ENCODE assay signal across 13 cellular contexts in genomic region chr2:240277073-240277806, GRCh38.
DNase-seq lines count a peak whose midpoint lies in the region; ATAC-seq and TF ChIP-seq lines count a peak whose summit lies in the region.
"Had no signal": no experiment of that assay in that cellular context is flagged by ENCODE, and none has a peak within 500 bp of the region (broad histone marks: within the 10 kb centered on the region; RNA-seq: fewer than 3 reads in every experiment).

No MANE protein-coding gene starts in this region.

- H3K27ac ChIP-seq in upper lobe of right lung, result no peak overlapping the region
- H3K27ac ChIP-seq: esophagus squamous epithelium had no signal

- no peaks in the 10 kb centered on the region for H3K4me1 ChIP-seq in upper lobe of right lung

- peaks cover 19% of the 10 kb centered on the region for H3K27me3 ChIP-seq in upper lobe of right lung

- intact Hi-C loops in cardiac septum (cut with DNase I) (no loop called here), Right ventricle myocardium superior (cut with DNase I) (no loop called here), upper lobe of right lung (cut with DNase I) (no loop called here)

- ATAC-seq in Right ventricle myocardium superior (ENCODE audit: poor library complexity) (no peak), upper lobe of right lung (peak; percentile 78), GM18861 (IDR thresholded peaks at IDR 0.05; ENCODE audit: unreplicated experiment) (no peak)
- ATAC-seq: natural killer cell treated with Interleukin-12 subunit alpha and Interleukin-12 subunit beta and Interleukin-15 and Interleukin-18, amount 100 ng/mL, for 72 hours had no signal

- in situ Hi-C loops in KBM-7 (cut with MboI; ENCODE audit: low pct_unique_long_range_greater_than_20kb, low sequenced_read_pairs), result no loop called here

- TF ChIP-seq CTCF in fibroblast of villous mesenchyme (IDR thresholded peaks at IDR 0.05; ENCODE audit: insufficient read depth, low read depth, low read length), result no peak
- TF ChIP-seq CTCF in upper lobe of right lung (IDR thresholded peaks at IDR 0.05), result no peak

- no peaks in the 10 kb centered on the region for H3K36me3 ChIP-seq in upper lobe of right lung
- H3K36me3 ChIP-seq: esophagus squamous epithelium had no signal

- H3K9me3 ChIP-seq in upper lobe of right lung, result no peaks in the 10 kb centered on the region

- DNase-seq in cardiac septum (ENCODE audit: low spot score) (peak; percentile 51), Right ventricle myocardium superior (no peak), amniotic epithelial cell (ENCODE audit: low read depth) (peak; percentile 61), fibroblast of villous mesenchyme (ENCODE audit: low read depth) (peak; percentile 41), upper lobe of right lung (peak; percentile 60), NCI-H146 (lab: John Stamatoyannopoulos, UW) (no peak), KBM-7 (no peak)
- DNase-seq: esophagus squamous epithelium, Karpas-422, NCI-H446 treated with DMSO at 0.1 percent for 48 hours, T-helper 9 cell had no signal

- H3K4me3 ChIP-seq in fibroblast of villous mesenchyme (ENCODE audit: low read depth, low read length), result no peak overlapping the region
- H3K4me3 ChIP-seq in upper lobe of right lung, result no peak overlapping the region
- H3K4me3 ChIP-seq: esophagus squamous epithelium had no signal

Comparison
In these comparisons a context has a peak if more than half of its experiments do, and no peak if none do; other contexts are left out.
1. DNase-seq: peak in cardiac septum (single experiment), amniotic epithelial cell (single experiment), fibroblast of villous mesenchyme (single experiment) and upper lobe of right lung (single experiment); none in Right ventricle myocardium superior (single experiment), NCI-H146 (single experiment) and KBM-7 (single experiment).